ENCODE assay signal across 8 cellular contexts in genomic region chr4:89324671-89325070, GRCh38. TPM values are rescaled to one million over a fixed set of nuclear protein-coding genes. Genes with fewer than 3 reads are reported as not detected.
DNase-seq lines count a peak whose midpoint lies in the region; ATAC-seq and TF ChIP-seq lines count a peak whose summit lies in the region.

No MANE protein-coding gene starts in this region.

- in situ Hi-C loops in KBM-7 (cut with MboI; ENCODE audit: low pct_unique_long_range_greater_than_20kb, low sequenced_read_pairs) = no loop called here

- DNase-seq in GM06990 (ENCODE audit: extremely low read depth, insufficient read length) (peak; percentile 44), KBM-7 (peak; percentile 88), fibroblast of pulmonary artery (ENCODE audit: low read depth) (peak; percentile 67), NCI-H774 (lab: John Stamatoyannopoulos, UW) (no peak), HUDEP-2 (lab: John Stamatoyannopoulos, UW; ENCODE audit: unreplicated experiment in 76 of 76) (no peak), cerebellum (ENCODE audit: low spot score) (no peak)
- no peak for DNase-seq in stimulated activated CD8-positive, alpha-beta memory T cell treated with anti-CD3 and anti-CD28 coated beads, Interleukin-4, amount 100 ng/mL, for 48 hours

- no peak overlapping the region for H3K4me3 ChIP-seq in GM06990 (replicated peaks; ENCODE audit: low read depth, low read length)
- H3K4me3 ChIP-seq in fibroblast of pulmonary artery (replicated peaks; ENCODE audit: low read depth, low read length) = no peak overlapping the region

- no peak for TF ChIP-seq CTCF in GM06990 (IDR thresholded peaks at IDR 0.05; ENCODE audit: insufficient read depth, low read length, poor library complexity, severe bottlenecking)
- no peak for TF ChIP-seq CTCF in fibroblast of pulmonary artery (IDR thresholded peaks at IDR 0.05; ENCODE audit: low read length, missing control alignments)

- no peaks in the 10 kb centered on the region for H3K36me3 ChIP-seq in GM06990 (ENCODE audit: control insufficient read depth, insufficient read depth, low read length)

- H3K27me3 ChIP-seq in GM06990 (replicated peaks; ENCODE audit: control insufficient read depth, insufficient read depth, low read length) = no peaks in the 10 kb centered on the region

- peak; percentile 96 for ATAC-seq in GM21515 (IDR thresholded peaks at IDR 0.05; ENCODE audit: unreplicated experiment)

RNA-seq across cellular contexts. Expression of gene GPRIN3, which starts 17.1 kb away (rescaled TPM):
- total RNA-seq in cerebellum = 36.8 TPM

Comparison
In these comparisons a context has a peak if more than half of its experiments do, and no peak if none do; other contexts are left out.
1. DNase-seq: peak in GM06990 (single experiment), KBM-7 (single experiment) and fibroblast of pulmonary artery (single experiment); none in NCI-H774 (single experiment), stimulated activated CD8-positive, alpha-beta memory T cell treated with anti-CD3 and anti-CD28 coated beads, Interleukin-4, amount 100 ng/mL, for 48 hours (single experiment), HUDEP-2 (0 of 76) and cerebellum (single experiment).